ENCODE assay signal across 11 cellular contexts in the genomic region with DNA sequence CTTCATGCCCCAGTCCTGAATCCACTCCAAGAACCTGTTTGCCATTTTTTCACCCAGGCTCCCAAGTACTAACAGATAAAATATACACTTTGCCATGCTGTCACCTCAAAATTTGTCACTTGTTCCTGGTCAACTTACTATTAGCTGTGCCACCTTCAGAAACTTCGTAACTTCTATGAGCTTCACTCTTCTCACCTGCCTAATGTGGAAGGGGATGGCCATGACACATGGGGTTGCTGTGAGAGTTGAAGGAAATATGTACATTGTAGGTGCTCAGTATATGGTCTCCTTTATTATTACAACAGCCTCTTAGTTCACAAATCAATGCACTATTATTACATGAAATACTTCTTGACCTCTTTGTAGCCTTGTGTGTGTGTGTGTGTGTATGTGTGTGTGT. TPM values are rescaled to one million over a fixed set of nuclear protein-coding genes. Genes with fewer than 3 reads are reported as not detected.
DNase-seq lines count a peak whose midpoint lies in the region; ATAC-seq and TF ChIP-seq lines count a peak whose summit lies in the region.
"Had no signal": no experiment of that assay in that cellular context is flagged by ENCODE, and none has a peak within 500 bp of the region (broad histone marks: within the 10 kb centered on the region; RNA-seq: fewer than 3 reads in every experiment).

No MANE protein-coding gene starts in this region.

- CTCF ChIA-PET in CD8-positive, alpha-beta T cell (lab: Charles Lee), result interaction anchor here (0.9 to 2.9 kb wide), 5 partner anchors 13 to 503 kb away, joined by 3 to 11 read pairs (median 8); no protein-coding TSS in a partner anchor

- intact Hi-C loops in CD8-positive, alpha-beta T cell (cut with DNase I, micrococcal nuclease), result loop anchor here (2.0 to 5.0 kb wide), 3 partner anchors 13 to 42 kb away; no protein-coding TSS in a partner anchor

- peak overlapping the region; percentile 78 for H3K4me3 Mint-ChIP-seq in CD8-positive, alpha-beta T cell
- peak overlapping the region; percentile 63 for H3K4me3 Mint-ChIP-seq in T-helper 17 cell
- no peak overlapping the region for H3K4me3 Mint-ChIP-seq in mesothelial cell of epicardium

- H3K27ac Mint-ChIP-seq in CD8-positive, alpha-beta T cell, result peak overlapping the region; percentile 99
- H3K27ac Mint-ChIP-seq in T-helper 17 cell (peak overlapping the region; percentile 100), mesothelial cell of epicardium (peak overlapping the region; percentile 81)

- no peak overlapping the region for H3K4me3 ChIP-seq in CD8-positive, alpha-beta T cell (ENCODE audit: low read depth, low read length)
- H3K4me3 ChIP-seq: skin epidermis had no signal

- ATAC-seq in CD8-positive, alpha-beta T cell, result peak; percentile 7
- ATAC-seq in GM21576 (IDR thresholded peaks at IDR 0.05; ENCODE audit: unreplicated experiment) (peak; percentile 2), T-helper 17 cell (no peak), GM21423 (IDR thresholded peaks at IDR 0.05; ENCODE audit: unreplicated experiment) (no peak)

- POLR2A ChIA-PET in CD8-positive, alpha-beta T cell (lab: Charles Lee), result interaction anchor here (0.5 to 1.8 kb wide), 11 partner anchors 9 to 102 kb away, joined by 3 to 6 read pairs (median 4); no protein-coding TSS in a partner anchor

- peaks cover 3% of the 10 kb centered on the region for H3K36me3 Mint-ChIP-seq in CD8-positive, alpha-beta T cell
- H3K36me3 Mint-ChIP-seq in T-helper 17 cell (ENCODE audit: low read depth), result peaks cover 2% of the 10 kb centered on the region
- no peaks in the 10 kb centered on the region for H3K36me3 Mint-ChIP-seq in mesothelial cell of epicardium

- peak overlapping the region; percentile 62 for H3K27ac ChIP-seq in CD8-positive, alpha-beta T cell (ENCODE audit: low read depth, low read length)

- no peaks in the 10 kb centered on the region for H3K27me3 ChIP-seq in CD8-positive, alpha-beta T cell (ENCODE audit: insufficient read depth, low read length)

- peaks cover 70% of the 10 kb centered on the region for H3K4me1 Mint-ChIP-seq in CD8-positive, alpha-beta T cell (ENCODE audit: low read depth)
- peaks cover 32% of the 10 kb centered on the region for H3K4me1 Mint-ChIP-seq in T-helper 17 cell
- H3K4me1 Mint-ChIP-seq in mesothelial cell of epicardium, result peaks cover 26% of the 10 kb centered on the region

- H3K9me3 ChIP-seq in CD8-positive, alpha-beta T cell (ENCODE audit: low read length), result no peaks in the 10 kb centered on the region
- H3K9me3 ChIP-seq in T-helper 17 cell (ENCODE audit: control insufficient read depth, low read length, poor library complexity, severe bottlenecking), result no peaks in the 10 kb centered on the region

- H3K27me3 Mint-ChIP-seq in CD8-positive, alpha-beta T cell (ENCODE audit: low read depth), result no peaks in the 10 kb centered on the region
- H3K27me3 Mint-ChIP-seq in T-helper 17 cell, result no peaks in the 10 kb centered on the region
- no peaks in the 10 kb centered on the region for H3K27me3 Mint-ChIP-seq in mesothelial cell of epicardium (ENCODE audit: low read depth)

- TF ChIP-seq CTCF in CD8-positive, alpha-beta T cell (IDR thresholded peaks at IDR 0.05), result no peak
- TF ChIP-seq CTCF in mesothelial cell of epicardium (IDR thresholded peaks at IDR 0.05; ENCODE audit: unreplicated experiment), result no peak

- DNase-seq in CD8-positive, alpha-beta T cell, result no peak
- DNase-seq in T-helper 17 cell, result no peak
- DNase-seq in mesothelial cell of epicardium (ENCODE audit: low spot score in 2 of 2, unreplicated experiment in 2 of 2), result no peak
- DNase-seq in germinal center (ENCODE audit: low spot score), result no peak
- DNase-seq in cerebellar nuclear complex (lab: John Stamatoyannopoulos, UW), result no peak
- no peak for DNase-seq in NCI-H510A (lab: John Stamatoyannopoulos, UW)
- DNase-seq: SIG-M5 had no signal

- peaks cover 4% of the 10 kb centered on the region for H3K9me3 Mint-ChIP-seq in CD8-positive, alpha-beta T cell
- peaks cover 33% of the 10 kb centered on the region for H3K9me3 Mint-ChIP-seq in mesothelial cell of epicardium

- peaks cover 67% of the 10 kb centered on the region for H3K4me1 ChIP-seq in CD8-positive, alpha-beta T cell (ENCODE audit: insufficient read depth, low read length)

- H3K36me3 ChIP-seq in CD8-positive, alpha-beta T cell (ENCODE audit: insufficient read depth, low read length), result no peaks in the 10 kb centered on the region

RNA-seq across cellular contexts. Expression of a gene that starts 10.4 kb away (rescaled TPM):
- total RNA-seq in CD8-positive, alpha-beta T cell, result 1,000 to 10,000 TPM; 2,374 to 2,465 TPM
- total RNA-seq in T-helper 17 cell (1,000 to 10,000 TPM; 5,781 to 7,183 TPM), mesothelial cell of epicardium (2,120 to 2,167 TPM (median 2,121 TPM) in 3 replicates)

RNA-seq across cellular contexts. Expression of a gene that starts 59.1 kb away (rescaled TPM):
- not detected for total RNA-seq in CD8-positive, alpha-beta T cell
- total RNA-seq in T-helper 17 cell (not detected), mesothelial cell of epicardium (0.34 to 0.44 TPM (median 0.38 TPM) in 3 replicates)
- total RNA-seq: HT1080 had no signal

Comparison
In these comparisons a context has a peak if more than half of its experiments do, and no peak if none do; other contexts are left out.
1. ATAC-seq: peak in CD8-positive, alpha-beta T cell (single experiment) and GM21576 (single experiment); none in T-helper 17 cell (single experiment) and GM21423 (single experiment).
2. Peak in every context shown above with its lines, with median percentiles within 50 percentile points of each other: H3K27ac Mint-ChIP-seq.